Comparison of ENCODE assay signal across 17 cellular contexts in genomic region chr10:97494151-97494550, GRCh38. TPM values are rescaled to one million over a fixed set of nuclear protein-coding genes. Genes with fewer than 3 reads are reported as not detected.
DNase-seq lines count a peak whose midpoint lies in the region; ATAC-seq, FAIRE-seq and TF ChIP-seq lines count a peak whose summit lies in the region.
"Had no signal": no experiment of that assay in that cellular context is flagged by ENCODE, and none has a peak within 500 bp of the region (broad histone marks: within the 10 kb centered on the region; RNA-seq: fewer than 3 reads in every experiment).

No MANE protein-coding gene starts in this region.

- H4K20me1 ChIP-seq in OCI-LY7 (ENCODE audit: insufficient read depth, low read length) (peaks cover 34% of the 10 kb centered on the region; the same call in 1 of the 2 replicates), endothelial cell of umbilical vein (replicated peaks; ENCODE audit: control insufficient read depth, extremely low read depth, insufficient read depth, low read length) (peaks cover 2% of the 10 kb centered on the region)

- H3K9me2 ChIP-seq in OCI-LY7 (ENCODE audit: insufficient read depth, low read length): no peaks in the 10 kb centered on the region

- no peak overlapping the region for H3K4me3 ChIP-seq in OCI-LY7 (ENCODE audit: low read depth, low read length, poor library complexity, severe bottlenecking)
- no peak overlapping the region for H3K4me3 ChIP-seq in endothelial cell of umbilical vein (replicated peaks in 1 of 3; ENCODE audit: insufficient read depth in 1 of 3, low read depth in 1 of 3, low read length in 3 of 3)
- no peak overlapping the region for H3K4me3 ChIP-seq in naive thymus-derived CD4-positive, alpha-beta T cell (ENCODE audit: low read length)
- H3K4me3 ChIP-seq: tibial artery had no signal

- no peaks in the 10 kb centered on the region for H3K9me1 ChIP-seq in endothelial cell of umbilical vein (replicated peaks; ENCODE audit: control insufficient read depth, extremely low read depth, insufficient read depth, low read length)

- dilution Hi-C loops in endothelial cell of umbilical vein (cut with MboI; ENCODE audit: extremely low pct_ligation_motif_present, low sequenced_read_pairs): no loop called here

- no peaks in the 10 kb centered on the region for H3K9me3 Mint-ChIP-seq in CD4-positive, alpha-beta T cell
- H3K9me3 Mint-ChIP-seq in naive thymus-derived CD4-positive, alpha-beta T cell: no peaks in the 10 kb centered on the region
- H3K9me3 Mint-ChIP-seq: activated CD4-positive, alpha-beta T cell treated with anti-CD3 and anti-CD28 coated beads, Interleukin-2, amount 10 ng/mL, durations not matched to agents 7 days and 5 days; activated T-cell treated with anti-CD3 and anti-CD28 coated beads, Interleukin-2, amount 50 U/mL, for 72 hours had no signal

- H3K4me3 Mint-ChIP-seq in CD4-positive, alpha-beta T cell: peak overlapping the region; percentile 12
- peak overlapping the region in 4 of 10 donors; percentile 12 to 98 (median 50) for H3K4me3 Mint-ChIP-seq in naive thymus-derived CD4-positive, alpha-beta T cell
- H3K4me3 Mint-ChIP-seq: activated CD4-positive, alpha-beta T cell treated with anti-CD3 and anti-CD28 coated beads, Interleukin-2, amount 10 ng/mL, durations not matched to agents 7 days and 5 days; B cell had no signal

- no peak for TF ChIP-seq CTCF in CD4-positive, alpha-beta T cell (IDR thresholded peaks at IDR 0.05)
- no peak for TF ChIP-seq CTCF in OCI-LY7 (conservative IDR thresholded peaks at IDR 0.05; ENCODE audit: low read length)
- no peak for TF ChIP-seq CTCF in endothelial cell of umbilical vein (IDR thresholded peaks at IDR 0.05; ENCODE audit: extremely low read depth in 1 of 2, insufficient read depth in 1 of 2, low read depth in 1 of 2, low read length in 2 of 2)

- peaks cover 44% of the 10 kb centered on the region for H3K36me3 ChIP-seq in OCI-LY7 (ENCODE audit: insufficient read depth, low read length)
- no peaks in the 10 kb centered on the region for H3K36me3 ChIP-seq in endothelial cell of umbilical vein (ENCODE audit: control insufficient read depth in 2 of 2, extremely low read depth in 1 of 2, insufficient read depth in 2 of 2, low read length in 2 of 2)
- H3K36me3 ChIP-seq in naive thymus-derived CD4-positive, alpha-beta T cell (ENCODE audit: control insufficient read depth in 2 of 3, insufficient read depth in 3 of 3, low read length in 3 of 3): peaks cover 0 to 11% (median 0%) of the 10 kb centered on the region in 3 experiments

- H3K27ac Mint-ChIP-seq in CD4-positive, alpha-beta T cell: peak overlapping the region; percentile 91
- H3K27ac Mint-ChIP-seq in naive thymus-derived CD4-positive, alpha-beta T cell: peak overlapping the region in 7 of 9 donors; percentile 87 to 96 (median 93)
- H3K27ac Mint-ChIP-seq: B cell, progenitor cell of endocrine pancreas had no signal

- BruUV-seq in OCI-LY7 (replicated peaks; lab: Mats Ljungman, UMichigan) (no TSS peak), endothelial cell of umbilical vein (replicated peaks; lab: Mats Ljungman, UMichigan) (no TSS peak)

- CTCF ChIA-PET in CD4-positive, alpha-beta T cell (lab: Charles Lee): interaction anchor here (1.3 kb wide), 1 partner anchor 30 kb away, joined by 3 read pairs; no protein-coding TSS in a partner anchor
- CTCF ChIA-PET in OCI-LY7 (lab: Charles Lee; ENCODE audit: unreplicated experiment): interaction anchor here (0.9 kb wide), 1 partner anchor 18 kb away, joined by 4 read pairs; no protein-coding TSS in a partner anchor
- CTCF ChIA-PET in endothelial cell of umbilical vein (lab: Charles Lee): interaction anchor here (0.7 to 2.0 kb wide), 3 partner anchors 11 to 59 kb away, joined by 3 to 12 read pairs (median 3); no protein-coding TSS in a partner anchor
- CTCF ChIA-PET in naive thymus-derived CD4-positive, alpha-beta T cell (lab: Charles Lee): interaction anchor here (1.4 kb wide), 1 partner anchor 60 kb away, joined by 6 read pairs; no protein-coding TSS in a partner anchor

- H3K4me1 ChIP-seq in OCI-LY7 (ENCODE audit: insufficient read depth, low read length, poor library complexity, severe bottlenecking): peaks cover 51% of the 10 kb centered on the region
- peaks cover 21% of the 10 kb centered on the region for H3K4me1 ChIP-seq in endothelial cell of umbilical vein (ENCODE audit: control insufficient read depth, extremely low read depth, insufficient read depth, low read length)
- H3K4me1 ChIP-seq in naive thymus-derived CD4-positive, alpha-beta T cell (ENCODE audit: control insufficient read depth in 2 of 2, insufficient read depth in 2 of 2, low read length in 2 of 2): peaks cover 18 to 45% of the 10 kb centered on the region in 2 donors

- no peak overlapping the region for H2AFZ ChIP-seq in OCI-LY7 (ENCODE audit: low read length)
- no peak overlapping the region for H2AFZ ChIP-seq in endothelial cell of umbilical vein (ENCODE audit: low read depth, low read length)

- H3K36me3 Mint-ChIP-seq in CD4-positive, alpha-beta T cell (ENCODE audit: low read depth): peaks cover 40% of the 10 kb centered on the region
- H3K36me3 Mint-ChIP-seq in naive thymus-derived CD4-positive, alpha-beta T cell: peaks cover 0 to 2% (median 0%) of the 10 kb centered on the region in 5 donors

- no peaks in the 10 kb centered on the region for H3K27me3 Mint-ChIP-seq in CD4-positive, alpha-beta T cell
- no peaks in the 10 kb centered on the region for H3K27me3 Mint-ChIP-seq in naive thymus-derived CD4-positive, alpha-beta T cell
- H3K27me3 Mint-ChIP-seq: activated CD4-positive, alpha-beta T cell treated with anti-CD3 and anti-CD28 coated beads, Interleukin-2, amount 10 ng/mL, durations not matched to agents 7 days and 5 days; B cell; progenitor cell of endocrine pancreas had no signal

- H3K9me3 ChIP-seq in CD4-positive, alpha-beta T cell (ENCODE audit: control insufficient read depth, low read length): no peaks in the 10 kb centered on the region
- no peaks in the 10 kb centered on the region for H3K9me3 ChIP-seq in OCI-LY7 (ENCODE audit: low read length)
- no peaks in the 10 kb centered on the region for H3K9me3 ChIP-seq in endothelial cell of umbilical vein (replicated peaks; ENCODE audit: control insufficient read depth, insufficient read depth, low read length)
- H3K9me3 ChIP-seq in naive thymus-derived CD4-positive, alpha-beta T cell (ENCODE audit: control insufficient read depth in 2 of 3, low read length in 3 of 3): no peaks in the 10 kb centered on the region
- H3K9me3 ChIP-seq: tibial artery had no signal

- H3K9ac ChIP-seq in endothelial cell of umbilical vein (replicated peaks; ENCODE audit: extremely low read depth, insufficient read depth, low read length): no peak overlapping the region

- peaks cover 62% of the 10 kb centered on the region for H3K4me1 Mint-ChIP-seq in CD4-positive, alpha-beta T cell (ENCODE audit: low read depth)
- H3K4me1 Mint-ChIP-seq in naive thymus-derived CD4-positive, alpha-beta T cell: peaks cover 37 to 75% (median 63%) of the 10 kb centered on the region in 7 donors

- FAIRE-seq in endothelial cell of umbilical vein (lab: Jason Lieb, UNC): no peak

- no peak for TF ChIP-seq POLR2A in endothelial cell of umbilical vein (IDR thresholded peaks at IDR 0.05; ENCODE audit: low read depth, low read length)

- H3K79me2 ChIP-seq in OCI-LY7 (ENCODE audit: insufficient read depth, low read depth, low read length) (peaks cover 87% of the 10 kb centered on the region), endothelial cell of umbilical vein (ENCODE audit: control insufficient read depth, insufficient read depth, low read length) (peaks cover 84% of the 10 kb centered on the region)

- H3K27ac ChIP-seq in CD4-positive, alpha-beta T cell (ENCODE audit: low read depth, low read length): no peak overlapping the region
- no peak overlapping the region for H3K27ac ChIP-seq in OCI-LY7 (ENCODE audit: low read depth, low read length, poor library complexity, severe bottlenecking)
- H3K27ac ChIP-seq in endothelial cell of umbilical vein (ENCODE audit: insufficient read depth, low read depth, low read length): no peak overlapping the region
- peak overlapping the region; percentile 73 for H3K27ac ChIP-seq in naive thymus-derived CD4-positive, alpha-beta T cell (ENCODE audit: low read depth, low read length)

- ATAC-seq in CD4-positive, alpha-beta T cell (ENCODE audit: poor library complexity): no peak
- ATAC-seq in naive thymus-derived CD4-positive, alpha-beta T cell: no peak
- ATAC-seq: activated T-cell treated with anti-CD3 and anti-CD28 coated beads, Interleukin-2, amount 50 U/mL, for 72 hours had no signal

- intact Hi-C loops in CD4-positive, alpha-beta T cell (cut with DNase I, micrococcal nuclease): loop anchor here (2.0 to 10.0 kb wide), 2 partner anchors 31 to 1931 kb away; no protein-coding TSS in a partner anchor
- intact Hi-C loops in OCI-LY7 (cut with micrococcal nuclease; ENCODE audit: unreplicated experiment) (no loop called here), endothelial cell of umbilical vein (cut with micrococcal nuclease) (loop anchor here (10.0 kb wide), 1 partner anchor 241 kb away; the partner anchor contains the start of gene ZFYVE27)
- intact Hi-C loops in naive thymus-derived CD4-positive, alpha-beta T cell (cut with micrococcal nuclease): loop anchor here in 1 of 2 donors (10.0 kb wide), 1 partner anchor 659 kb away; the partner anchor contains the start of gene LCOR

- H3K27me3 ChIP-seq in CD4-positive, alpha-beta T cell (ENCODE audit: control insufficient read depth, insufficient read depth, low read length): no peaks in the 10 kb centered on the region
- H3K27me3 ChIP-seq in endothelial cell of umbilical vein (ENCODE audit: control insufficient read depth in 2 of 2, insufficient read depth in 2 of 2, low read length in 2 of 2): no peaks in the 10 kb centered on the region
- H3K27me3 ChIP-seq in naive thymus-derived CD4-positive, alpha-beta T cell (ENCODE audit: control insufficient read depth in 2 of 2, insufficient read depth in 2 of 2, low read length in 2 of 2): no peaks in the 10 kb centered on the region
- H3K27me3 ChIP-seq: tibial artery had no signal

- H3K4me2 ChIP-seq in OCI-LY7 (ENCODE audit: low read length): peak overlapping the region; percentile 73; the same call in 1 of the 2 replicates
- H3K4me2 ChIP-seq in endothelial cell of umbilical vein (ENCODE audit: insufficient read depth, low read length): no peak overlapping the region

- POLR2A ChIA-PET in CD4-positive, alpha-beta T cell (lab: Charles Lee): no interaction called here
- POLR2A ChIA-PET in OCI-LY7 (lab: Charles Lee): interaction anchor here (0.6 kb wide), 1 partner anchor 83 kb away, joined by 4 read pairs; no protein-coding TSS in a partner anchor
- POLR2A ChIA-PET in endothelial cell of umbilical vein (lab: Charles Lee): no interaction called here
- POLR2A ChIA-PET in naive thymus-derived CD4-positive, alpha-beta T cell (lab: Charles Lee): interaction anchor here (1.4 to 1.6 kb wide), 2 partner anchors 9 to 17 kb away, joined by 4 to 5 read pairs; no protein-coding TSS in a partner anchor

- no peak for DNase-seq in CD4-positive, alpha-beta T cell
- DNase-seq in OCI-LY7 (ENCODE audit: low spot score): no peak
- peak; percentile 15 for DNase-seq in endothelial cell of umbilical vein (ENCODE audit: low read depth, low spot score)
- no peak for DNase-seq in naive thymus-derived CD4-positive, alpha-beta T cell
- DNase-seq in NCI-H510A treated with DMSO at 0.1 percent for 48 hours (lab: John Stamatoyannopoulos, UW): no peak
- no peak for DNase-seq in stimulated activated CD4-positive, alpha-beta T cell treated with anti-CD3 and anti-CD28 coated beads, Interleukin-2, amount 100 ng/mL, for 48 hours
- DNase-seq in COR-L47 (lab: John Stamatoyannopoulos, UW): no peak
- no peak for DNase-seq in activated effector memory CD4-positive, alpha-beta T cell treated with anti-CD3 and anti-CD28 coated beads, Interleukin-2, amount 50 U/mL, for 16 hours
- DNase-seq: activated CD4-positive, alpha-beta T cell treated with anti-CD3 and anti-CD28 coated beads, Interleukin-2, amount 10 ng/mL, durations not matched to agents 7 days and 5 days; activated T-cell treated with anti-CD3 and anti-CD28 coated beads, Interleukin-2, amount 50 U/mL, for 72 hours; amniotic stem cell; dermis blood vessel endothelial cell; NCI-H2029 treated with DMSO at 0.1 percent for 48 hours; NCI-H82; tibial artery had no signal

RNA-seq across cellular contexts. Expression of gene MMS19, which starts 4.1 kb away (rescaled TPM):
- total RNA-seq in CD4-positive, alpha-beta T cell: 10 to 100 TPM; 58.4 to 65.7 TPM
- 74.4 and 95.7 TPM in 2 replicates for total RNA-seq in OCI-LY7 (2014; rRNA removed; shearing (Covaris generic))
- total RNA-seq in OCI-LY7 (2022) (74.8 and 90.3 TPM in 2 replicates), endothelial cell of umbilical vein (80.9 and 95.2 TPM in 2 replicates)
- polyA plus RNA-seq in endothelial cell of umbilical vein: 123 and 135 TPM in 2 replicates
- 77.1 and 82.2 TPM in 2 replicates for polyA plus RNA-seq in endothelial cell of umbilical vein (2011; cell fraction: cytosol; rRNA removed)
- 284 and 338 TPM in 2 replicates for polyA plus RNA-seq in endothelial cell of umbilical vein (2011; cell fraction: nucleus; rRNA removed)
- 68.3 and 74.8 TPM in 2 replicates for polyA plus RNA-seq in endothelial cell of umbilical vein (2012)
- 155 and 161 TPM in 2 replicates for polyA minus RNA-seq in endothelial cell of umbilical vein
- 55.2 TPM for polyA minus RNA-seq in endothelial cell of umbilical vein (2011; cell fraction: cytosol; rRNA and poly(A)+ RNA removed)
- 90.5 and 121 TPM in 2 replicates for polyA minus RNA-seq in endothelial cell of umbilical vein (2011; cell fraction: nucleus; rRNA and poly(A)+ RNA removed)
- total RNA-seq in naive thymus-derived CD4-positive, alpha-beta T cell: 100 to 1,000 TPM in 2 of 5 experiments, 10 to 100 TPM in 3; 68.7 to 113 (median 87.9) TPM
- 10 to 100 TPM; 37.4 to 59.0 TPM for polyA plus RNA-seq in naive thymus-derived CD4-positive, alpha-beta T cell

RNA-seq across cellular contexts. Expression of gene UBTD1, which starts 4.6 kb away (rescaled TPM):
- under 1 TPM; 0.56 to 0.80 TPM for total RNA-seq in CD4-positive, alpha-beta T cell
- total RNA-seq in OCI-LY7 (2014; rRNA removed; shearing (Covaris generic)): 1.1 and 1.4 TPM in 2 replicates
- total RNA-seq in OCI-LY7 (2022) (2.0 and 2.2 TPM in 2 replicates), endothelial cell of umbilical vein (42.6 and 44.1 TPM in 2 replicates)
- polyA plus RNA-seq in endothelial cell of umbilical vein: 63.7 and 89.3 TPM in 2 replicates
- polyA plus RNA-seq in endothelial cell of umbilical vein (2011; cell fraction: cytosol; rRNA removed): 49.2 and 66.4 TPM in 2 replicates
- polyA plus RNA-seq in endothelial cell of umbilical vein (2011; cell fraction: nucleus; rRNA removed): 18.1 and 22.7 TPM in 2 replicates
- polyA plus RNA-seq in endothelial cell of umbilical vein (2012): 24.5 and 41.0 TPM in 2 replicates
- polyA minus RNA-seq in endothelial cell of umbilical vein: 14.8 and 20.9 TPM in 2 replicates
- polyA minus RNA-seq in endothelial cell of umbilical vein (2011; cell fraction: cytosol; rRNA and poly(A)+ RNA removed): 3.6 TPM
- polyA minus RNA-seq in endothelial cell of umbilical vein (2011; cell fraction: nucleus; rRNA and poly(A)+ RNA removed): 5.1 and 10.4 TPM in 2 replicates
- total RNA-seq in naive thymus-derived CD4-positive, alpha-beta T cell: 1 to 10 TPM in 4 of 5 experiments, under 1 TPM in 1; 0.94 to 4.2 (median 2.1) TPM
- polyA plus RNA-seq in naive thymus-derived CD4-positive, alpha-beta T cell: 1 to 10 TPM; 1.2 to 2.9 TPM

RNA-seq across cellular contexts. Expression of gene ZDHHC16, which starts 48.2 kb away (rescaled TPM):
- total RNA-seq in CD4-positive, alpha-beta T cell: 1 to 10 TPM; 6.2 to 6.5 TPM
- total RNA-seq in OCI-LY7 (2014; rRNA removed; shearing (Covaris generic)): 28.7 and 31.0 TPM in 2 replicates
- total RNA-seq in OCI-LY7 (2022) (35.8 and 38.4 TPM in 2 replicates), endothelial cell of umbilical vein (52.0 and 53.2 TPM in 2 replicates)
- 125 and 141 TPM in 2 replicates for polyA plus RNA-seq in endothelial cell of umbilical vein
- polyA plus RNA-seq in endothelial cell of umbilical vein (2011; cell fraction: cytosol; rRNA removed): 68.6 and 70.6 TPM in 2 replicates
- polyA plus RNA-seq in endothelial cell of umbilical vein (2011; cell fraction: nucleus; rRNA removed): 68.5 and 71.9 TPM in 2 replicates
- polyA plus RNA-seq in endothelial cell of umbilical vein (2012): 45.3 and 45.4 TPM in 2 replicates
- polyA minus RNA-seq in endothelial cell of umbilical vein: 120 and 142 TPM in 2 replicates
- polyA minus RNA-seq in endothelial cell of umbilical vein (2011; cell fraction: cytosol; rRNA and poly(A)+ RNA removed): 52.4 TPM
- polyA minus RNA-seq in endothelial cell of umbilical vein (2011; cell fraction: nucleus; rRNA and poly(A)+ RNA removed): 34.2 and 41.0 TPM in 2 replicates
- 10 to 100 TPM; 13.2 to 38.8 (median 26.8) TPM for total RNA-seq in naive thymus-derived CD4-positive, alpha-beta T cell
- 10 to 100 TPM; 24.4 to 37.3 TPM for polyA plus RNA-seq in naive thymus-derived CD4-positive, alpha-beta T cell

RNA-seq across cellular contexts. Expression of gene EXOSC1, which starts 48.3 kb away (rescaled TPM):
- 10 to 100 TPM; 28.8 to 29.7 TPM for total RNA-seq in CD4-positive, alpha-beta T cell
- total RNA-seq in OCI-LY7 (2014; rRNA removed; shearing (Covaris generic)): 46.8 and 59.6 TPM in 2 replicates
- 54.8 and 56.2 TPM in 2 replicates for total RNA-seq in OCI-LY7 (2022)
- 43.6 and 50.7 TPM in 2 replicates for total RNA-seq in endothelial cell of umbilical vein
- 47.6 and 52.9 TPM in 2 replicates for polyA plus RNA-seq in endothelial cell of umbilical vein
- 65.1 and 71.5 TPM in 2 replicates for polyA plus RNA-seq in endothelial cell of umbilical vein (2011; cell fraction: cytosol; rRNA removed)
- polyA plus RNA-seq in endothelial cell of umbilical vein (2011; cell fraction: nucleus; rRNA removed): 32.8 and 36.5 TPM in 2 replicates
- polyA plus RNA-seq in endothelial cell of umbilical vein (2012): 53.4 and 74.3 TPM in 2 replicates
- 22.0 and 29.5 TPM in 2 replicates for polyA minus RNA-seq in endothelial cell of umbilical vein
- 34.4 TPM for polyA minus RNA-seq in endothelial cell of umbilical vein (2011; cell fraction: cytosol; rRNA and poly(A)+ RNA removed)
- polyA minus RNA-seq in endothelial cell of umbilical vein (2011; cell fraction: nucleus; rRNA and poly(A)+ RNA removed): 11.1 and 17.5 TPM in 2 replicates
- 10 to 100 TPM; 32.6 to 65.4 (median 53.2) TPM for total RNA-seq in naive thymus-derived CD4-positive, alpha-beta T cell
- polyA plus RNA-seq in naive thymus-derived CD4-positive, alpha-beta T cell: 10 to 100 TPM; 69.7 to 80.3 TPM

Comparison
In these comparisons a context has a peak if more than half of its experiments do, and no peak if none do; other contexts are left out.
1. POLR2A ChIA-PET loops: an anchor here in OCI-LY7 (0.6 kb wide) and naive thymus-derived CD4-positive, alpha-beta T cell (1.4 to 1.6 kb wide); none called in CD4-positive, alpha-beta T cell and endothelial cell of umbilical vein.